8 cellular contexts compared by ENCODE assay signal in genomic region chr11:111870522-111870886, GRCh38. TPM values are rescaled to one million over a fixed set of nuclear protein-coding genes. Genes with fewer than 3 reads are reported as not detected.
A peak's percentile ranks its signal among the peaks of the same experiment; 100 is the strongest.
DNase-seq lines count a peak whose midpoint lies in the region; ATAC-seq and TF ChIP-seq lines count a peak whose summit lies in the region.

No MANE protein-coding gene starts in this region.

- H3F3A ChIP-seq in OCI-LY1 (ENCODE audit: insufficient read depth, low read length) = no peaks in the 10 kb centered on the region

- H4K20me1 ChIP-seq in OCI-LY1 (ENCODE audit: insufficient read depth, low read length) = no peaks in the 10 kb centered on the region

- TF ChIP-seq CTCF in OCI-LY1 (IDR thresholded peaks at IDR 0.05; ENCODE audit: low read length) (no peak), epithelial cell of proximal tubule (conservative IDR thresholded peaks at IDR 0.05; ENCODE audit: low read depth, low read length) (no peak)

- DNase-seq in DMS153 (lab: John Stamatoyannopoulos, UW) = peak; percentile 52
- DNase-seq in epithelial cell of proximal tubule (ENCODE audit: low read depth) = no peak
- DNase-seq in NCI-H2029 treated with DMSO at 0.1 percent for 48 hours (lab: John Stamatoyannopoulos, UW) = no peak
- no peak for DNase-seq in HCEC 1CT

- peak overlapping the region; percentile 80 for H3K4me3 ChIP-seq in OCI-LY1 (ENCODE audit: low read depth, low read length, poor library complexity, severe bottlenecking)
- peak overlapping the region; percentile 85 for H3K4me3 ChIP-seq in epithelial cell of proximal tubule (ENCODE audit: low read depth, low read length)
- H3K4me3 ChIP-seq in rectal smooth muscle tissue (ENCODE audit: low read length) = peak overlapping the region; percentile 92

- no peaks in the 10 kb centered on the region for H3K79me2 ChIP-seq in OCI-LY1 (ENCODE audit: insufficient read depth, low read length)

- H3K36me3 ChIP-seq in OCI-LY1 (ENCODE audit: insufficient read depth, low read length) = peaks cover 40% of the 10 kb centered on the region
- H3K36me3 ChIP-seq in rectal smooth muscle tissue (ENCODE audit: control insufficient read depth, insufficient read depth, low read length) = peaks cover 5% of the 10 kb centered on the region

- H3K9me3 ChIP-seq in OCI-LY1 (ENCODE audit: low read length) = no peaks in the 10 kb centered on the region

- H3K27me3 ChIP-seq in OCI-LY1 (ENCODE audit: insufficient read depth, low read length) = no peaks in the 10 kb centered on the region
- no peaks in the 10 kb centered on the region for H3K27me3 ChIP-seq in rectal smooth muscle tissue (ENCODE audit: control insufficient read depth, insufficient read depth, low read length)

- H2AFZ ChIP-seq in OCI-LY1 (ENCODE audit: low read length) = peak overlapping the region; percentile 96

- H3K4me1 ChIP-seq in OCI-LY1 (ENCODE audit: insufficient read depth, low read length, severe bottlenecking) = peaks cover 18% of the 10 kb centered on the region
- H3K4me1 ChIP-seq in rectal smooth muscle tissue (ENCODE audit: control insufficient read depth, insufficient read depth, low read length) = peaks cover 6% of the 10 kb centered on the region

- H3K27ac ChIP-seq in OCI-LY1 (ENCODE audit: low read depth, low read length, poor library complexity, severe bottlenecking) (peak overlapping the region; percentile 8), rectal smooth muscle tissue (ENCODE audit: low read depth, low read length) (peak overlapping the region; percentile 95)

- H3K9me2 ChIP-seq in OCI-LY1 (ENCODE audit: low read depth, low read length) = no peaks in the 10 kb centered on the region

- peak overlapping the region; percentile 91 for H3K4me2 ChIP-seq in OCI-LY1 (ENCODE audit: low read length)

- ATAC-seq in GM21576 (IDR thresholded peaks at IDR 0.05; ENCODE audit: unreplicated experiment) = peak; percentile 7
- no peak for ATAC-seq in GM21515 (IDR thresholded peaks at IDR 0.05; ENCODE audit: unreplicated experiment)

- H3K9ac ChIP-seq in OCI-LY1 (ENCODE audit: low read length) = peak overlapping the region; percentile 85
- peak overlapping the region; percentile 70 for H3K9ac ChIP-seq in rectal smooth muscle tissue (ENCODE audit: low read length)

RNA-seq across cellular contexts. Expression of gene ALG9, which starts 0.9 kb away (rescaled TPM):
- 19.2 and 29.8 TPM in 2 replicates for total RNA-seq in epithelial cell of proximal tubule

RNA-seq across cellular contexts. Expression of gene FDXACB1, which starts 8.5 kb away (rescaled TPM):
- total RNA-seq in epithelial cell of proximal tubule = 1.1 and 3.8 TPM in 2 replicates

RNA-seq across cellular contexts. Expression of gene CFAP68, which starts 8.8 kb away (rescaled TPM):
- total RNA-seq in epithelial cell of proximal tubule = 20.0 and 29.5 TPM in 2 replicates

RNA-seq across cellular contexts. Expression of gene CRYAB, which starts 41.1 kb away (rescaled TPM):
- 5.9 and 25.8 TPM in 2 replicates for total RNA-seq in epithelial cell of proximal tubule

RNA-seq across cellular contexts. Expression of gene HSPB2, which starts 42.0 kb away (rescaled TPM):
- 0.29 TPM in 1 of 2 replicates, not detected in the other for total RNA-seq in epithelial cell of proximal tubule
